Comparison of ENCODE assay signal across 13 cellular contexts in genomic region chrX:68500105-68500504, GRCh38. TPM values are rescaled to one million over a fixed set of nuclear protein-coding genes. Genes with fewer than 3 reads are reported as not detected.
DNase-seq lines count a peak whose midpoint lies in the region; ATAC-seq, FAIRE-seq and TF ChIP-seq lines count a peak whose summit lies in the region.
"Had no signal": no experiment of that assay in that cellular context is flagged by ENCODE, and none has a peak within 500 bp of the region (broad histone marks: within the 10 kb centered on the region; RNA-seq: fewer than 3 reads in every experiment).

No MANE protein-coding gene starts in this region.

- H3K36me3 Mint-ChIP-seq in activated T-cell treated with anti-CD3 and anti-CD28 coated beads, Interleukin-2, amount 50 U/mL, for 4 hours (ENCODE audit: insufficient read depth): peaks cover 7% of the 10 kb centered on the region

- H3K36me3 ChIP-seq in OCI-LY7 (ENCODE audit: insufficient read depth, low read length): no peaks in the 10 kb centered on the region
- H3K36me3 ChIP-seq in endothelial cell of umbilical vein (ENCODE audit: control insufficient read depth in 2 of 2, extremely low read depth in 1 of 2, insufficient read depth in 2 of 2, low read length in 2 of 2): no peaks in the 10 kb centered on the region
- H3K36me3 ChIP-seq in skeletal muscle satellite cell (ENCODE audit: insufficient read depth, low read length): no peaks in the 10 kb centered on the region
- H3K36me3 ChIP-seq in small intestine (ENCODE audit: control insufficient read depth in 2 of 2, insufficient read depth in 2 of 2, low read length in 2 of 2): no peaks in the 10 kb centered on the region
- H3K36me3 ChIP-seq: colonic mucosa, pancreas had no signal

- H2AFZ ChIP-seq in OCI-LY7 (ENCODE audit: low read length): no peak overlapping the region
- no peak overlapping the region for H2AFZ ChIP-seq in endothelial cell of umbilical vein (ENCODE audit: low read depth, low read length)

- no peak for ATAC-seq in activated T-cell treated with anti-CD3 and anti-CD28 coated beads, Interleukin-2, amount 50 U/mL, for 4 hours
- ATAC-seq: pancreas had no signal

- H3K27me3 ChIP-seq in endothelial cell of umbilical vein (ENCODE audit: control insufficient read depth in 2 of 2, insufficient read depth in 2 of 2, low read length in 2 of 2) (no peaks in the 10 kb centered on the region), skeletal muscle satellite cell (ENCODE audit: control insufficient read depth, insufficient read depth, low read length) (no peaks in the 10 kb centered on the region), small intestine (ENCODE audit: control insufficient read depth in 2 of 2, insufficient read depth in 2 of 2, low read length in 2 of 2) (no peaks in the 10 kb centered on the region)
- H3K27me3 ChIP-seq: colonic mucosa had no signal

- H3K4me2 ChIP-seq in OCI-LY7 (ENCODE audit: low read length) (peak overlapping the region; percentile 77), endothelial cell of umbilical vein (ENCODE audit: insufficient read depth, low read length) (peak overlapping the region; percentile 87), skeletal muscle satellite cell (ENCODE audit: low read length) (peak overlapping the region; percentile 87)

- no TSS peak for BruUV-seq in OCI-LY7 (replicated peaks; lab: Mats Ljungman, UMichigan)
- BruUV-seq in endothelial cell of umbilical vein (replicated peaks; lab: Mats Ljungman, UMichigan): no TSS peak

- POLR2A ChIA-PET in OCI-LY7 (lab: Charles Lee): interaction anchor here (1.2 kb wide), 1 partner anchor 20 kb away, joined by 3 read pairs; no protein-coding TSS in a partner anchor
- POLR2A ChIA-PET in endothelial cell of umbilical vein (lab: Charles Lee): interaction anchor here (0.7 kb wide), 1 partner anchor 176 kb away, joined by 4 read pairs; no protein-coding TSS in a partner anchor

- no peak for TF ChIP-seq CTCF in OCI-LY7 (conservative IDR thresholded peaks at IDR 0.05; ENCODE audit: low read length)
- TF ChIP-seq CTCF in endothelial cell of umbilical vein (IDR thresholded peaks at IDR 0.05; ENCODE audit: extremely low read depth in 1 of 2, insufficient read depth in 1 of 2, low read depth in 1 of 2, low read length in 2 of 2): no peak

- H4K20me1 ChIP-seq in OCI-LY7 (ENCODE audit: insufficient read depth, low read length) (no peaks in the 10 kb centered on the region), endothelial cell of umbilical vein (replicated peaks; ENCODE audit: control insufficient read depth, extremely low read depth, insufficient read depth, low read length) (no peaks in the 10 kb centered on the region)

- H3K27ac ChIP-seq in OCI-LY7 (ENCODE audit: low read depth, low read length, poor library complexity, severe bottlenecking) (no peak overlapping the region), endothelial cell of umbilical vein (ENCODE audit: insufficient read depth, low read depth, low read length) (no peak overlapping the region), small intestine (ENCODE audit: low read depth in 1 of 2, low read length in 1 of 2) (no peak overlapping the region)
- H3K27ac ChIP-seq: colonic mucosa had no signal

- no peak overlapping the region for H3K9ac ChIP-seq in endothelial cell of umbilical vein (replicated peaks; ENCODE audit: extremely low read depth, insufficient read depth, low read length)
- no peak overlapping the region for H3K9ac ChIP-seq in skeletal muscle satellite cell (ENCODE audit: low read depth, low read length)

- no peak for TF ChIP-seq POLR2A in endothelial cell of umbilical vein (IDR thresholded peaks at IDR 0.05; ENCODE audit: low read depth, low read length)

- CTCF ChIA-PET in OCI-LY7 (lab: Charles Lee; ENCODE audit: unreplicated experiment) (no interaction called here), endothelial cell of umbilical vein (lab: Charles Lee) (no interaction called here)

- H3K79me2 ChIP-seq in OCI-LY7 (ENCODE audit: insufficient read depth, low read depth, low read length) (peaks cover 11% of the 10 kb centered on the region), endothelial cell of umbilical vein (ENCODE audit: control insufficient read depth, insufficient read depth, low read length) (peaks cover 44% of the 10 kb centered on the region)

- no peaks in the 10 kb centered on the region for H3K9me3 Mint-ChIP-seq in activated T-cell treated with anti-CD3 and anti-CD28 coated beads, Interleukin-2, amount 50 U/mL, for 4 hours

- H3K9me1 ChIP-seq in endothelial cell of umbilical vein (replicated peaks; ENCODE audit: control insufficient read depth, extremely low read depth, insufficient read depth, low read length): no peaks in the 10 kb centered on the region

- H3K9me2 ChIP-seq in OCI-LY7 (ENCODE audit: insufficient read depth, low read length): no peaks in the 10 kb centered on the region

- no peaks in the 10 kb centered on the region for H3K27me3 Mint-ChIP-seq in activated T-cell treated with anti-CD3 and anti-CD28 coated beads, Interleukin-2, amount 50 U/mL, for 4 hours (ENCODE audit: low read depth)

- H3K4me1 ChIP-seq in OCI-LY7 (ENCODE audit: insufficient read depth, low read length, poor library complexity, severe bottlenecking): peaks cover 7% of the 10 kb centered on the region
- peaks cover 5% of the 10 kb centered on the region for H3K4me1 ChIP-seq in endothelial cell of umbilical vein (ENCODE audit: control insufficient read depth, extremely low read depth, insufficient read depth, low read length)
- peaks cover 13% of the 10 kb centered on the region for H3K4me1 ChIP-seq in skeletal muscle satellite cell (ENCODE audit: control insufficient read depth, insufficient read depth, low read length)
- no peaks in the 10 kb centered on the region for H3K4me1 ChIP-seq in small intestine (ENCODE audit: control insufficient read depth in 2 of 2, insufficient read depth in 1 of 2, low read depth in 1 of 2, low read length in 1 of 2)
- H3K4me1 ChIP-seq: colonic mucosa had no signal

- no peak for DNase-seq in activated T-cell treated with anti-CD3 and anti-CD28 coated beads, Interleukin-2, amount 50 U/mL, for 4 hours
- no peak for DNase-seq in activated T-cell treated with anti-CD3 and anti-CD28 coated beads, Interleukin-2, amount 50 U/mL, for 1 hour
- DNase-seq in OCI-LY7 (ENCODE audit: low spot score) (no peak), endothelial cell of umbilical vein (ENCODE audit: low read depth, low spot score) (no peak), NCI-H187 treated with DMSO at 0.1 percent for 48 hours (lab: John Stamatoyannopoulos, UW) (no peak), small intestine (no peak), urothelium cell line (ENCODE audit: low spot score) (no peak)
- DNase-seq: activated CD8-positive, alpha-beta memory T cell treated with anti-CD3 and anti-CD28 coated beads for 24 hours; colonic mucosa; NCI-H2081; pancreas had no signal

- no peaks in the 10 kb centered on the region for H3K9me3 ChIP-seq in OCI-LY7 (ENCODE audit: low read length)
- no peaks in the 10 kb centered on the region for H3K9me3 ChIP-seq in endothelial cell of umbilical vein (replicated peaks; ENCODE audit: control insufficient read depth, insufficient read depth, low read length)
- no peaks in the 10 kb centered on the region for H3K9me3 ChIP-seq in skeletal muscle satellite cell (replicated peaks; ENCODE audit: low read length)
- no peaks in the 10 kb centered on the region for H3K9me3 ChIP-seq in small intestine (ENCODE audit: control insufficient read depth, low read depth)
- H3K9me3 ChIP-seq: colonic mucosa, pancreas had no signal

- dilution Hi-C loops in endothelial cell of umbilical vein (cut with MboI; ENCODE audit: extremely low pct_ligation_motif_present, low sequenced_read_pairs): no loop called here

- FAIRE-seq in endothelial cell of umbilical vein (lab: Jason Lieb, UNC): peak; percentile 85
- no peak for FAIRE-seq in small intestine (lab: Jason Lieb, UNC)
- FAIRE-seq in urothelium cell line (lab: Jason Lieb, UNC): no peak
- FAIRE-seq: GM12891, pancreas had no signal

- H3K4me1 Mint-ChIP-seq in activated T-cell treated with anti-CD3 and anti-CD28 coated beads, Interleukin-2, amount 50 U/mL, for 4 hours (ENCODE audit: low read depth): peaks cover 37% of the 10 kb centered on the region

- H3K4me3 ChIP-seq in OCI-LY7 (ENCODE audit: low read depth, low read length, poor library complexity, severe bottlenecking): peak overlapping the region; percentile 88
- H3K4me3 ChIP-seq in endothelial cell of umbilical vein (replicated peaks in 1 of 3; ENCODE audit: insufficient read depth in 1 of 3, low read depth in 1 of 3, low read length in 3 of 3): no peak overlapping the region
- peak overlapping the region; percentile 84 for H3K4me3 ChIP-seq in skeletal muscle satellite cell (ENCODE audit: low read length)
- H3K4me3 ChIP-seq in small intestine (ENCODE audit: low read depth in 1 of 2, low read length in 2 of 2): no peak overlapping the region

- 89 to 92% (median 90%) methylated on average over 5 of the region's 5 CpGs for WGBS in small intestine, 3 donors

- H3K4me3 Mint-ChIP-seq in activated T-cell treated with anti-CD3 and anti-CD28 coated beads, Interleukin-2, amount 50 U/mL, for 4 hours: peak overlapping the region; percentile 96

- intact Hi-C loops in OCI-LY7 (cut with micrococcal nuclease; ENCODE audit: unreplicated experiment) (no loop called here), endothelial cell of umbilical vein (cut with micrococcal nuclease) (no loop called here)

TF ChIP-seq in endothelial cell of umbilical vein, 7 proteins besides CTCF, POLR2A, EP300 and RAD21 (continues in another document):
- TF ChIP-seq POLR2AphosphoS5 (IDR thresholded peaks at IDR 0.05; ENCODE audit: insufficient read depth, low read depth, low read length) (no peak), MAX (IDR thresholded peaks at IDR 0.05; ENCODE audit: insufficient read depth, insufficient read length) (no peak), EZH2 (IDR thresholded peaks at IDR 0.05; ENCODE audit: borderline replicate concordance, low read depth, low read length, severe bottlenecking) (no peak)

RNA-seq across cellular contexts. Expression of gene YIPF6, which starts 1.3 kb away (rescaled TPM):
- total RNA-seq in activated T-cell treated with anti-CD3 and anti-CD28 coated beads, Interleukin-2, amount 50 U/mL, for 4 hours: 10 to 100 TPM; 18.1 to 23.4 (median 19.4) TPM
- 7.2 and 9.0 TPM in 2 replicates for total RNA-seq in OCI-LY7 (2014; rRNA removed; shearing (Covaris generic))
- total RNA-seq in OCI-LY7 (2022) (14.7 and 16.3 TPM in 2 replicates), endothelial cell of umbilical vein (28.5 and 29.6 TPM in 2 replicates)
- polyA plus RNA-seq in endothelial cell of umbilical vein (15.4 and 17.1 TPM in 2 replicates), small intestine (10 to 100 TPM in 1 of 3 donors, 1 to 10 TPM in 2; 6.2 to 11.1 (median 6.5) TPM)
- polyA plus RNA-seq in endothelial cell of umbilical vein (2011; cell fraction: cytosol; rRNA removed): 10.1 and 11.4 TPM in 2 replicates
- polyA plus RNA-seq in endothelial cell of umbilical vein (2011; cell fraction: nucleus; rRNA removed): 8.6 and 10.2 TPM in 2 replicates
- 18.0 and 20.8 TPM in 2 replicates for polyA plus RNA-seq in endothelial cell of umbilical vein (2012)
- polyA minus RNA-seq in endothelial cell of umbilical vein: 25.4 and 32.0 TPM in 2 replicates
- 24.5 TPM for polyA minus RNA-seq in endothelial cell of umbilical vein (2011; cell fraction: cytosol; rRNA and poly(A)+ RNA removed)
- polyA minus RNA-seq in endothelial cell of umbilical vein (2011; cell fraction: nucleus; rRNA and poly(A)+ RNA removed): 13.0 and 16.7 TPM in 2 replicates
- 14.9 and 21.3 TPM in 2 replicates for total RNA-seq in skeletal muscle satellite cell (2012; rRNA removed)

Comparison
In these comparisons a context has a peak if more than half of its experiments do, and no peak if none do; other contexts are left out.
1. H3K4me3 ChIP-seq: peak in OCI-LY7 (single experiment) and skeletal muscle satellite cell (single experiment); none in endothelial cell of umbilical vein (0 of 3) and small intestine (0 of 2).
2. Peak in every context shown above with its lines, with median percentiles within 50 percentile points of each other: H3K4me2 ChIP-seq.